1 cellular context compared by ENCODE assay signal in the genomic region with DNA sequence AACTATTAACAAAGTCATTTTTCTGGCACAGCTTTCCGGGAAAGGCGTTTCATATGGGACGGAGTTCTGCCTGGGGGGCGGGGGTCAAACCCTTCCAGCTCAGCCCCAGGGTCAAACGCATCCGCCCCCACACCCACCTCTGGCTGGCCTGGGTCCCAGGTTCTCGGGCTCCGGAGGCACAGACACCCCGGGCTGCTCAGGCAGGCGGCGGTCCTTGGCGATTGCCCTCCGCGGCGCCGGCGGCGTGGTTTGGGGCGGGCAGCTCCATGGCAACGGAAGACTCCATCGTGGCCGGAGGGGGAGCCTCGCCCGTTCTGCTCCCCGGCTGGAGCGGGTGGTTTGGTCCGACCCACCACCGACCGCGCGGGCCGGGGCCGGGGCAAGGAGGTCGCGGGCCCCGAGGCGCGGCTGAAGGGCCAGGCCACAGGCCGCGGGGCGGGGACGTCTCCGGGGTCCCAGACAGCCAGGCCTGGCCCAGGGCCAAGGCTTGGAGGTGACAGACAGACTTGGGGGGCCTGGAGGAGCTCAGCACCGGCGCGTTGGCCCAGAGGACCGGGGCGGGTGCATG.
TF ChIP-seq lines count a peak whose summit lies in the region.

A gene with protein sequence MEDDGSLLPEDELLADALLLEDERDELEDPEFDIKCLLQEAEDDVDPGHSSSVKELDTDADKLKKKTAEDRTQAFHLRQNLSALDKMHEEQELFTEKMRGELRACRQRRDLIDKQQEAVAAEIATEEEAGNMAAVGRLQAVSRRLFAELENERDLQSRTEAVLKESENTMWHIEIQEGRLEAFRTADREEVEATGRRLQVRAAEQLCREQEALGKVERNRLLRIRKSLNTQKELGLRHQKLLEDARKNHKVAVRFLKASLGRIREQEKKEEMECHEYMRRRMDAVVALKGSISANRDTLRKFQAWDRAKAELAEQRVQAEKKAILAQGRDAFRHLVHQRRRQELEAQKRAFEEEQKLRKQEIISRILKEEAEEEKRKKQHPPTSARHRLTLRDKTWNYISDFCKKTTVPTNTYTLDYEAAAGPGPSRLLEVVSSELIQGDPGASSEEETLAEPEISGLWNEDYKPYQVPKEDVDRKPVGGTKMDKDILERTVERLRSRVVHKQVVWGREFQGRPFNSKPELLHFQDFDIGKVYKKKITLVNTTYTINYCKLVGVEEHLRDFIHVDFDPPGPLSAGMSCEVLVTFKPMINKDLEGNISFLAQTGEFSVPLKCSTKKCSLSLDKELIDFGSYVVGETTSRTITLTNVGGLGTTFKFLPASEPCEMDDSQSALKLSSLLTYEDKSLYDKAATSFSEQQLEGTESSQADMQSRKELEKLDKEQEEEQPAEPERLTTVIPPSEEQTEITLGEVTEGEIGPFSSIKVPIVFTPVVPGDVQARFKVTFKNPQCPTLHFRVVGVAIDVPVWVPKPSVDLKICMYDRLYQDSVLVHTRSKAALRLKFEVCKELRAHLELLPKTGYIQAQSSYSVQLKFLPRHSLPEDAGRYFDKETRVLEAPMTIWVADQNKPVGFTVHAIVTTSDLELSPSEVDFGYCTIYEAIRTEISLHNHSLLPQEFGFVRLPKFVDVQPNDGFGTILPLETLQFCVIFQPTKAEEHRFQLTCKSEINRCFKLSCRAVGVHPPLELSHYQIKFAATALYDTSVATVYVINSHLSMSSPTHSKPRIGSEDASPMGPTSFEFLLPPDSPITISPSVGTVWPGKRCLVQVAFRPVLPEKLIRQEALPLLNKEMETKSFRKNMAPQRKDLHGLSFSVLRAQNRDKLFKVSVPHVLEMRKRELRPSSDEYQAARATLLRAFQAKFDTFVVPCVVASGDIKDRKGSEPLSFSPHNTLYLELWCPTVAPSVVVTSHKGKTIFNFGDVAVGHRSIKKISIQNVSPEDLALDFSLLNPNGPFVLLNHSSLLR (N-terminal part only) (minus strand): TSS at position 223 of the 568 bp plus-strand sequence. CDS start 12,830 bp downstream, outside the sequence.

TF ChIP-seq in K562, 482 proteins besides CTCF, POLR2A, EP300 and RAD21 (continued from another document and continues in another):
- TF ChIP-seq, protein P1, sequence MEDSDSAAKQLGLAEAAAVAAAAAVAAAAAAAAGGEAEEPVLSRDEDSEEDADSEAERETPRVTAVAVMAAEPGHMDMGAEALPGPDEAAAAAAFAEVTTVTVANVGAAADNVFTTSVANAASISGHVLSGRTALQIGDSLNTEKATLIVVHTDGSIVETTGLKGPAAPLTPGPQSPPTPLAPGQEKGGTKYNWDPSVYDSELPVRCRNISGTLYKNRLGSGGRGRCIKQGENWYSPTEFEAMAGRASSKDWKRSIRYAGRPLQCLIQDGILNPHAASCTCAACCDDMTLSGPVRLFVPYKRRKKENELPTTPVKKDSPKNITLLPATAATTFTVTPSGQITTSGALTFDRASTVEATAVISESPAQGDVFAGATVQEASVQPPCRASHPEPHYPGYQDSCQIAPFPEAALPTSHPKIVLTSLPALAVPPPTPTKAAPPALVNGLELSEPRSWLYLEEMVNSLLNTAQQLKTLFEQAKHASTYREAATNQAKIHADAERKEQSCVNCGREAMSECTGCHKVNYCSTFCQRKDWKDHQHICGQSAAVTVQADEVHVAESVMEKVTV (CRISPR knock-in tag; IDR thresholded peaks at IDR 0.05), result no peak
- TF ChIP-seq ZNF766 (CRISPR knock-in tag; conservative IDR thresholded peaks at IDR 0.05) (no peak), MTA2 (IDR thresholded peaks at IDR 0.05; ENCODE audit: low read depth) (no peak), NR4A1 (CRISPR knock-in tag; IDR thresholded peaks at IDR 0.05) (no peak), NR4A1 (tag; IDR thresholded peaks at IDR 0.05) (no peak), MCM2 (IDR thresholded peaks at IDR 0.05; ENCODE audit: low read depth) (no peak), MXI1 (IDR thresholded peaks at IDR 0.05; ENCODE audit: low read depth, low read length) (no peak), FOSL1 (tag; conservative IDR thresholded peaks at IDR 0.05) (no peak), CBX5 (IDR thresholded peaks at IDR 0.05; ENCODE audit: borderline replicate concordance, low read depth) (no peak), L3MBTL2 (IDR thresholded peaks at IDR 0.05) (0 out of 2 replicates have a peak, but pooled peaks have one; percentile 39), ZNF311 (CRISPR knock-in tag; IDR thresholded peaks at IDR 0.05) (no peak), POLR2H (tag; IDR thresholded peaks at IDR 0.05; ENCODE audit: low read depth) (no peak), EHMT2 (IDR thresholded peaks at IDR 0.05) (no peak), ETV5 (CRISPR knock-in tag; IDR thresholded peaks at IDR 0.05; ENCODE audit: low read depth) (peak; percentile 32; the same call in 1 of the 2 replicates), RBM22 (IDR thresholded peaks at IDR 0.05; ENCODE audit: low read depth, low read length, poor library complexity, severe bottlenecking) (peak; percentile 86), CREB1 (IDR thresholded peaks at IDR 0.05) (no peak), CREB1 (CRISPR knock-in tag; IDR thresholded peaks at IDR 0.05) (peak; percentile 41; the same call in 1 of the 2 replicates), ADNP (tag; IDR thresholded peaks at IDR 0.05) (no peak), ATF7 (IDR thresholded peaks at IDR 0.05) (peak; percentile 99), TARDBP (IDR thresholded peaks at IDR 0.05) (0 out of 2 replicates have a peak, but pooled peaks have one; percentile 19), EGR1 (conservative IDR thresholded peaks at IDR 0.05) (peak; percentile 40; the same call in 1 of the 2 replicates), CSDE1 (IDR thresholded peaks at IDR 0.05) (peak in 1 of 2 experiments; percentile 19; a peak in 1 of 4 replicates), MYC (IDR thresholded peaks at IDR 0.05; ENCODE audit: low read depth, low read length) (0 out of 2 replicates have a peak, but pooled peaks have one; percentile 18), MYC (CRISPR knock-in tag; IDR thresholded peaks at IDR 0.05; ENCODE audit: borderline replicate concordance, low read depth) (no peak), MBD2 (IDR thresholded peaks at IDR 0.05; ENCODE audit: borderline replicate concordance, low read depth) (peak; percentile 91), XRCC3 (IDR thresholded peaks at IDR 0.05) (no peak), ZNF133 (CRISPR knock-in tag; IDR thresholded peaks at IDR 0.05) (no peak), NRF1 (conservative IDR thresholded peaks at IDR 0.05 in 1 of 2, IDR thresholded peaks at IDR 0.05 in 1 of 2) (peak in 1 of 2 experiments; percentile 17; a peak in 2 of 4 replicates), HDGF (IDR thresholded peaks at IDR 0.05) (no peak), SMAD4 (CRISPR knock-in tag; conservative IDR thresholded peaks at IDR 0.05) (no peak; the same call in 1 of the 2 replicates), HOXB6 (CRISPR knock-in tag; IDR thresholded peaks at IDR 0.05; ENCODE audit: borderline replicate concordance) (no peak), STAT5A (IDR thresholded peaks at IDR 0.05; ENCODE audit: borderline replicate concordance, low read length) (no peak), SMARCA4 (IDR thresholded peaks at IDR 0.05) (no peak), CXXC5 (CRISPR knock-in tag; IDR thresholded peaks at IDR 0.05) (peak; percentile 57; the same call in 1 of the 2 replicates)
- TF ChIP-seq, protein P2, sequence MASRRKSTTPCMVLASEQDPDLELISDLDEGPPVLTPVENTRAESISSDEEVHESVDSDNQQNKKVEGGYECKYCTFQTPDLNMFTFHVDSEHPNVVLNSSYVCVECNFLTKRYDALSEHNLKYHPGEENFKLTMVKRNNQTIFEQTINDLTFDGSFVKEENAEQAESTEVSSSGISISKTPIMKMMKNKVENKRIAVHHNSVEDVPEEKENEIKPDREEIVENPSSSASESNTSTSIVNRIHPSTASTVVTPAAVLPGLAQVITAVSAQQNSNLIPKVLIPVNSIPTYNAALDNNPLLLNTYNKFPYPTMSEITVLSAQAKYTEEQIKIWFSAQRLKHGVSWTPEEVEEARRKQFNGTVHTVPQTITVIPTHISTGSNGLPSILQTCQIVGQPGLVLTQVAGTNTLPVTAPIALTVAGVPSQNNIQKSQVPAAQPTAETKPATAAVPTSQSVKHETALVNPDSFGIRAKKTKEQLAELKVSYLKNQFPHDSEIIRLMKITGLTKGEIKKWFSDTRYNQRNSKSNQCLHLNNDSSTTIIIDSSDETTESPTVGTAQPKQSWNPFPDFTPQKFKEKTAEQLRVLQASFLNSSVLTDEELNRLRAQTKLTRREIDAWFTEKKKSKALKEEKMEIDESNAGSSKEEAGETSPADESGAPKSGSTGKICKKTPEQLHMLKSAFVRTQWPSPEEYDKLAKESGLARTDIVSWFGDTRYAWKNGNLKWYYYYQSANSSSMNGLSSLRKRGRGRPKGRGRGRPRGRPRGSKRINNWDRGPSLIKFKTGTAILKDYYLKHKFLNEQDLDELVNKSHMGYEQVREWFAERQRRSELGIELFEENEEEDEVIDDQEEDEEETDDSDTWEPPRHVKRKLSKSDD (conservative IDR thresholded peaks at IDR 0.05; ENCODE audit: low read length), result no peak
- TF ChIP-seq, protein P3, sequence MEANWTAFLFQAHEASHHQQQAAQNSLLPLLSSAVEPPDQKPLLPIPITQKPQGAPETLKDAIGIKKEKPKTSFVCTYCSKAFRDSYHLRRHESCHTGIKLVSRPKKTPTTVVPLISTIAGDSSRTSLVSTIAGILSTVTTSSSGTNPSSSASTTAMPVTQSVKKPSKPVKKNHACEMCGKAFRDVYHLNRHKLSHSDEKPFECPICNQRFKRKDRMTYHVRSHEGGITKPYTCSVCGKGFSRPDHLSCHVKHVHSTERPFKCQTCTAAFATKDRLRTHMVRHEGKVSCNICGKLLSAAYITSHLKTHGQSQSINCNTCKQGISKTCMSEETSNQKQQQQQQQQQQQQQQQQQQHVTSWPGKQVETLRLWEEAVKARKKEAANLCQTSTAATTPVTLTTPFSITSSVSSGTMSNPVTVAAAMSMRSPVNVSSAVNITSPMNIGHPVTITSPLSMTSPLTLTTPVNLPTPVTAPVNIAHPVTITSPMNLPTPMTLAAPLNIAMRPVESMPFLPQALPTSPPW (CRISPR knock-in tag; IDR thresholded peaks at IDR 0.05), result peak; percentile 39; the same call in 1 of the 2 replicates
- TF ChIP-seq, protein P4, sequence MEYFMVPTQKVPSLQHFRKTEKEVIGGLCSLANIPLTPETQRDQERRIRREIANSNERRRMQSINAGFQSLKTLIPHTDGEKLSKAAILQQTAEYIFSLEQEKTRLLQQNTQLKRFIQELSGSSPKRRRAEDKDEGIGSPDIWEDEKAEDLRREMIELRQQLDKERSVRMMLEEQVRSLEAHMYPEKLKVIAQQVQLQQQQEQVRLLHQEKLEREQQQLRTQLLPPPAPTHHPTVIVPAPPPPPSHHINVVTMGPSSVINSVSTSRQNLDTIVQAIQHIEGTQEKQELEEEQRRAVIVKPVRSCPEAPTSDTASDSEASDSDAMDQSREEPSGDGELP (CRISPR knock-in tag; IDR thresholded peaks at IDR 0.05; ENCODE audit: borderline replicate concordance), result peak; percentile 46; the same call in 1 of the 2 replicates
- TF ChIP-seq, protein P5, sequence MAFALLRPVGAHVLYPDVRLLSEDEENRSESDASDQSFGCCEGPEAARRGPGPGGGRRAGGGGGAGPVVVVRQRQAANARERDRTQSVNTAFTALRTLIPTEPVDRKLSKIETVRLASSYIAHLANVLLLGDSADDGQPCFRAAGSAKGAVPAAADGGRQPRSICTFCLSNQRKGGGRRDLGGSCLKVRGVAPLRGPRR (CRISPR knock-in tag; IDR thresholded peaks at IDR 0.05), result no peak
- TF ChIP-seq, protein P6, sequence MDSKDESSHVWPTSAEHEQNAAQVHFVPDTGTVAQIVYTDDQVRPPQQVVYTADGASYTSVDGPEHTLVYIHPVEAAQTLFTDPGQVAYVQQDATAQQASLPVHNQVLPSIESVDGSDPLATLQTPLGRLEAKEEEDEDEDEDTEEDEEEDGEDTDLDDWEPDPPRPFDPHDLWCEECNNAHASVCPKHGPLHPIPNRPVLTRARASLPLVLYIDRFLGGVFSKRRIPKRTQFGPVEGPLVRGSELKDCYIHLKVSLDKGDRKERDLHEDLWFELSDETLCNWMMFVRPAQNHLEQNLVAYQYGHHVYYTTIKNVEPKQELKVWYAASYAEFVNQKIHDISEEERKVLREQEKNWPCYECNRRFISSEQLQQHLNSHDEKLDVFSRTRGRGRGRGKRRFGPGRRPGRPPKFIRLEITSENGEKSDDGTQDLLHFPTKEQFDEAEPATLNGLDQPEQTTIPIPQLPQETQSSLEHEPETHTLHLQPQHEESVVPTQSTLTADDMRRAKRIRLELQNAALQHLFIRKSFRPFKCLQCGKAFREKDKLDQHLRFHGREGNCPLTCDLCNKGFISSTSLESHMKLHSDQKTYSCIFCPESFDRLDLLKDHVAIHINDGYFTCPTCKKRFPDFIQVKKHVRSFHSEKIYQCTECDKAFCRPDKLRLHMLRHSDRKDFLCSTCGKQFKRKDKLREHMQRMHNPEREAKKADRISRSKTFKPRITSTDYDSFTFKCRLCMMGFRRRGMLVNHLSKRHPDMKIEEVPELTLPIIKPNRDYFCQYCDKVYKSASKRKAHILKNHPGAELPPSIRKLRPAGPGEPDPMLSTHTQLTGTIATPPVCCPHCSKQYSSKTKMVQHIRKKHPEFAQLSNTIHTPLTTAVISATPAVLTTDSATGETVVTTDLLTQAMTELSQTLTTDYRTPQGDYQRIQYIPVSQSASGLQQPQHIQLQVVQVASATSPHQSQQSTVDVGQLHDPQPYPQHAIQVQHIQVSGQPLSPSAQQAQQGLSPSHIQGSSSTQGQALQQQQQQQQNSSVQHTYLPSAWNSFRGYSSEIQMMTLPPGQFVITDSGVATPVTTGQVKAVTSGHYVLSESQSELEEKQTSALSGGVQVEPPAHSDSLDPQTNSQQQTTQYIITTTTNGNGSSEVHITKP (IDR thresholded peaks at IDR 0.05; ENCODE audit: partially characterized antibody), result peak; percentile 99
- TF ChIP-seq, protein P7, sequence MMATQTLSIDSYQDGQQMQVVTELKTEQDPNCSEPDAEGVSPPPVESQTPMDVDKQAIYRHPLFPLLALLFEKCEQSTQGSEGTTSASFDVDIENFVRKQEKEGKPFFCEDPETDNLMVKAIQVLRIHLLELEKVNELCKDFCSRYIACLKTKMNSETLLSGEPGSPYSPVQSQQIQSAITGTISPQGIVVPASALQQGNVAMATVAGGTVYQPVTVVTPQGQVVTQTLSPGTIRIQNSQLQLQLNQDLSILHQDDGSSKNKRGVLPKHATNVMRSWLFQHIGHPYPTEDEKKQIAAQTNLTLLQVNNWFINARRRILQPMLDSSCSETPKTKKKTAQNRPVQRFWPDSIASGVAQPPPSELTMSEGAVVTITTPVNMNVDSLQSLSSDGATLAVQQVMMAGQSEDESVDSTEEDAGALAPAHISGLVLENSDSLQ (IDR thresholded peaks at IDR 0.05), result no peak
